ENCODE assay signal across 8 cellular contexts in genomic region chr9:131276107-131276888, GRCh38. TPM values are rescaled to one million over a fixed set of nuclear protein-coding genes. Genes with fewer than 3 reads are reported as not detected.
DNase-seq lines count a peak whose midpoint lies in the region; ATAC-seq and TF ChIP-seq lines count a peak whose summit lies in the region.

A gene with protein sequence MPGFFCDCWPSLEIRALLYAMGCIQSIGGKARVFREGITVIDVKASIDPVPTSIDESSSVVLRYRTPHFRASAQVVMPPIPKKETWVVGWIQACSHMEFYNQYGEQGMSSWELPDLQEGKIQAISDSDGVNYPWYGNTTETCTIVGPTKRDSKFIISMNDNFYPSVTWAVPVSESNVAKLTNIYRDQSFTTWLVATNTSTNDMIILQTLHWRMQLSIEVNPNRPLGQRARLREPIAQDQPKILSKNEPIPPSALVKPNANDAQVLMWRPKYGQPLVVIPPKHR (minus strand): TSS chr9:131276510. CDS start chr9:131276179, 331 bp downstream.

- H3K4me3 ChIP-seq in WERI-Rb-1 (ENCODE audit: low read depth, low read length): peak within 1 kb of the TSS; percentile 58

- peak within 1 kb of the TSS; percentile 99 for H3K4me3 Mint-ChIP-seq in natural killer cell

- peak within 1 kb of the TSS; percentile 69 for H3K27ac ChIP-seq in WERI-Rb-1

- intact Hi-C loops in natural killer cell (cut with micrococcal nuclease) (no loop called here), posterior vena cava (cut with DNase I) (no loop called here)

- TF ChIP-seq CTCF in WERI-Rb-1 (IDR thresholded peaks at IDR 0.05; ENCODE audit: low read depth, low read length) (no peak), natural killer cell (IDR thresholded peaks at IDR 0.05) (no peak)

- peak within 1 kb of the TSS; percentile 91 to 95 for H3K27ac Mint-ChIP-seq in natural killer cell

- no peaks in the 10 kb centered on the region for H3K9me3 ChIP-seq in WERI-Rb-1 (ENCODE audit: severe bottlenecking)

- H3K4me1 Mint-ChIP-seq in natural killer cell: peaks cover 45 to 59% of the 10 kb centered on the region in 2 donors

- peaks cover 8% of the 10 kb centered on the region for H3K36me3 ChIP-seq in WERI-Rb-1

- H3K27me3 ChIP-seq in WERI-Rb-1 (ENCODE audit: insufficient read depth, low read depth, severe bottlenecking): no peaks in the 10 kb centered on the region

- TF ChIP-seq POLR2A in erythroblast (IDR thresholded peaks at IDR 0.05; ENCODE audit: low read length): no peak

- ATAC-seq in HG02798 (IDR thresholded peaks at IDR 0.05; ENCODE audit: poor library complexity, unreplicated experiment): peak; percentile 18
- ATAC-seq in natural killer cell: peak; percentile 16 to 35 (median 19)
- no peak for ATAC-seq in HG02571 (IDR thresholded peaks at IDR 0.05; ENCODE audit: unreplicated experiment)

- H3K36me3 Mint-ChIP-seq in natural killer cell: peaks cover 7% of the 10 kb centered on the region

- H3K9me3 Mint-ChIP-seq in natural killer cell: no peaks in the 10 kb centered on the region

- peak; percentile 42 for DNase-seq in AG08396 (ENCODE audit: low spot score)
- DNase-seq in WERI-Rb-1: peak; percentile 53
- peak; percentile 71 to 80 for DNase-seq in erythroblast (lab: John Stamatoyannopoulos, UW)
- DNase-seq in natural killer cell: peak; percentile 55
- no peak for DNase-seq in posterior vena cava (ENCODE audit: low spot score)
- no peak for DNase-seq in D341Med (ENCODE audit: low spot score)

- no peaks in the 10 kb centered on the region for H3K27me3 Mint-ChIP-seq in natural killer cell (ENCODE audit: low read depth in 2 of 2)

RNA-seq across cellular contexts. Expression of the gene that starts here (rescaled TPM):
- total RNA-seq in natural killer cell (10 to 100 TPM; 57.6 to 91.7 (median 88.3) TPM), posterior vena cava (1 to 10 TPM; 3.0 to 4.1 TPM)

Comparison
In these comparisons a context has a peak if more than half of its experiments do, and no peak if none do; other contexts are left out.
1. RNA of the gene that starts here (total RNA-seq): 57.6 to 91.7 TPM in natural killer cell; 3.0 to 4.1 TPM in posterior vena cava; every median in the first group is over 10 times any median in the second.
2. DNase-seq: peak in AG08396 (single experiment), WERI-Rb-1 (single experiment), erythroblast (2 of 2) and natural killer cell (single experiment); none in posterior vena cava (single experiment) and D341Med (single experiment).